In the genomic region with DNA sequence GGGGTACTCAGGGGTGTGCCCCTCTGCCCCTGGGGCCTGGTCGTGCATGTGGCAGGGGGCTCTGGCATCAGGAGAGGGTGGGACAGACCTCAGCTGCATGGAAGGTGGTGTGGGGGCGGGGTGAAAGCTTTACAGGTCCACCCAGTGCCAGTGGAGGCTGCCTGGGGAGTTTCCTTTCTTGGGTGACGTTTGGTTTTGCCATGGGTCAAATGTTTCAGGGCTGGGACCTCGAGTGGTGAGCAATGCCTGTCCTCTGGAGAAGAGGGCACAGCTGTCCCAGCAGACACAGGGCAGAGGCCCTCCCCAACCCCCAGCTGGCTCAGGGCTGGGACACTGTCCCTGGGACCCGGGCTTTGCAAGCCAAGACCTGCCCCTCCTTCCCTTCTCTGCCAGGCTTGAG, we compare ENCODE assay signal across 9 cellular contexts. TPM values are rescaled to one million over a fixed set of nuclear protein-coding genes. Genes with fewer than 3 reads are reported as not detected.
A peak's percentile ranks its signal among the peaks of the same experiment; 100 is the strongest.
DNase-seq lines count a peak whose midpoint lies in the region; ATAC-seq and TF ChIP-seq lines count a peak whose summit lies in the region.
"Had no signal": no experiment of that assay in that cellular context is flagged by ENCODE, and none has a peak within 500 bp of the region (broad histone marks: within the 10 kb centered on the region; RNA-seq: fewer than 3 reads in every experiment).

No MANE protein-coding gene starts in this region.

- H3K4me3 Mint-ChIP-seq in endodermal cell (peak overlapping the region; percentile 71), mesothelial cell of epicardium (no peak overlapping the region)
- H3K4me3 Mint-ChIP-seq: T-helper 1 cell treated with Interleukin-12 subunit alpha and Interleukin-12 subunit beta and Interleukin-4 antibody, amounts not matched to agents 30 μg/mL and 1 μg/mL, for 36 hours had no signal

- H3K4me3 ChIP-seq in LNCaP clone FGC (ENCODE audit: low read depth, low read length), result peak overlapping the region; percentile 79
- no peak overlapping the region for H3K4me3 ChIP-seq in endodermal cell (ENCODE audit: low read length)
- H3K4me3 ChIP-seq in lung, result no peak overlapping the region
- peak overlapping the region; percentile 88 for H3K4me3 ChIP-seq in suprapubic skin

- ATAC-seq in lung (ENCODE audit: insufficient read depth, low FRiP score) (no peak), HG03342 (IDR thresholded peaks at IDR 0.05; ENCODE audit: unreplicated experiment) (no peak)

- no peak for TF ChIP-seq EP300 in suprapubic skin (IDR thresholded peaks at IDR 0.05)

- H3K9me3 Mint-ChIP-seq in endodermal cell, result no peaks in the 10 kb centered on the region
- H3K9me3 Mint-ChIP-seq in mesothelial cell of epicardium, result no peaks in the 10 kb centered on the region
- H3K9me3 Mint-ChIP-seq: T-helper 1 cell treated with Interleukin-12 subunit alpha and Interleukin-12 subunit beta and Interleukin-4 antibody, amounts not matched to agents 30 μg/mL and 1 μg/mL, for 36 hours had no signal

- peaks cover 34% of the 10 kb centered on the region for H3K4me1 ChIP-seq in endodermal cell (ENCODE audit: control insufficient read depth, insufficient read depth, low read length)
- peaks cover 9 to 58% of the 10 kb centered on the region in 2 donors for H3K4me1 ChIP-seq in lung (ENCODE audit: control insufficient read depth in 2 of 2, insufficient read depth in 2 of 2, low read length in 2 of 2)
- H3K4me1 ChIP-seq in suprapubic skin, result peaks cover 83% of the 10 kb centered on the region

- WGBS in endodermal cell (ENCODE audit: insufficient coverage in 1 of 2, insufficient read length in 1 of 2), 2 experiments, result 82 to 88% methylated on average over 2 to 5 of the region's 5 CpGs
- 40 to 56% methylated on average over 5 of the region's 5 CpGs for WGBS in lung, 2 donors
- 5% methylated on average over 3 of the region's 5 CpGs for WGBS in suprapubic skin

- H3K36me3 Mint-ChIP-seq in endodermal cell (ENCODE audit: low read depth) (no peaks in the 10 kb centered on the region), mesothelial cell of epicardium (no peaks in the 10 kb centered on the region)

- H3K36me3 ChIP-seq in endodermal cell (ENCODE audit: control insufficient read depth, insufficient read depth, low read length) (no peaks in the 10 kb centered on the region), lung (ENCODE audit: control insufficient read depth in 2 of 2, insufficient read depth in 2 of 2, low read length in 2 of 2) (no peaks in the 10 kb centered on the region), suprapubic skin (no peaks in the 10 kb centered on the region)

- DNase-seq in LNCaP clone FGC (ENCODE audit: low read depth) (no peak), endodermal cell (no peak), lung (ENCODE audit: low spot score) (no peak), suprapubic skin (ENCODE audit: low spot score in 2 of 2) (no peak), SIG-M5 (lab: John Stamatoyannopoulos, UW) (no peak), NCI-H2081 (lab: John Stamatoyannopoulos, UW) (no peak), mesothelial cell of epicardium (ENCODE audit: low spot score in 2 of 2, unreplicated experiment in 2 of 2) (no peak)

- H3K27ac Mint-ChIP-seq in endodermal cell (peak overlapping the region; percentile 76), mesothelial cell of epicardium (no peak overlapping the region)
- H3K27ac Mint-ChIP-seq: T-helper 1 cell treated with Interleukin-12 subunit alpha and Interleukin-12 subunit beta and Interleukin-4 antibody, amounts not matched to agents 30 μg/mL and 1 μg/mL, for 36 hours had no signal

- no peaks in the 10 kb centered on the region for H3K9me3 ChIP-seq in endodermal cell (ENCODE audit: control insufficient read depth, low read length)
- H3K9me3 ChIP-seq in lung (ENCODE audit: control insufficient read depth in 2 of 2, insufficient read depth in 1 of 2, low read length in 1 of 2), result no peaks in the 10 kb centered on the region
- no peaks in the 10 kb centered on the region for H3K9me3 ChIP-seq in suprapubic skin

- H3K4me1 Mint-ChIP-seq in endodermal cell, result peaks cover 26% of the 10 kb centered on the region
- H3K4me1 Mint-ChIP-seq in mesothelial cell of epicardium, result peaks cover 34% of the 10 kb centered on the region

- no peak overlapping the region for H3K9ac ChIP-seq in endodermal cell (ENCODE audit: extremely low read depth, low read length, poor library complexity, severe bottlenecking)

- H3K27me3 Mint-ChIP-seq in endodermal cell (ENCODE audit: insufficient read depth) (no peaks in the 10 kb centered on the region), mesothelial cell of epicardium (ENCODE audit: low read depth) (no peaks in the 10 kb centered on the region)

- no peak overlapping the region for H3K27ac ChIP-seq in endodermal cell (ENCODE audit: low read depth, low read length)
- peak overlapping the region; percentile 39 to 79 for H3K27ac ChIP-seq in lung (ENCODE audit: low read depth in 1 of 2, low read length in 1 of 2)
- peak overlapping the region; percentile 76 for H3K27ac ChIP-seq in suprapubic skin

- TF ChIP-seq CTCF in LNCaP clone FGC (IDR thresholded peaks at IDR 0.05; ENCODE audit: control insufficient read depth, extremely low read depth, insufficient read depth) (no peak), endodermal cell (conservative IDR thresholded peaks at IDR 0.05) (no peak), lung (IDR thresholded peaks at IDR 0.05; ENCODE audit: control extremely low read depth, extremely low read depth) (no peak), suprapubic skin (IDR thresholded peaks at IDR 0.05) (no peak), mesothelial cell of epicardium (IDR thresholded peaks at IDR 0.05; ENCODE audit: unreplicated experiment) (no peak)

- no peak for TF ChIP-seq POLR2A in suprapubic skin (IDR thresholded peaks at IDR 0.05)

- no peaks in the 10 kb centered on the region for H3K27me3 ChIP-seq in endodermal cell (ENCODE audit: control insufficient read depth, insufficient read depth, low read length, poor library complexity, severe bottlenecking)
- no peaks in the 10 kb centered on the region for H3K27me3 ChIP-seq in lung (ENCODE audit: control insufficient read depth, insufficient read depth)
- no peaks in the 10 kb centered on the region for H3K27me3 ChIP-seq in suprapubic skin

RNA-seq across cellular contexts. Expression of a gene that starts 3.6 kb away (rescaled TPM):
- total RNA-seq in endodermal cell, result 10 to 100 TPM; 58.3 to 70.6 TPM
- 37.4 TPM for polyA plus RNA-seq in endodermal cell (2013, experiment 1 of 2)
- polyA plus RNA-seq in endodermal cell (2013, experiment 2 of 2), result 33.9 TPM
- 10 to 100 TPM; 24.2 to 85.2 TPM for total RNA-seq in lung
- polyA plus RNA-seq in lung, result 10 to 100 TPM; 45.5 to 58.9 TPM
- 100 to 1,000 TPM; 165 to 240 (median 185) TPM for total RNA-seq in suprapubic skin
- 43.7 to 46.0 TPM (median 45.0 TPM) in 3 replicates for total RNA-seq in mesothelial cell of epicardium

Comparison
In these comparisons a context has a peak if more than half of its experiments do, and no peak if none do; other contexts are left out.
1. H3K4me3 ChIP-seq: peak in LNCaP clone FGC (single experiment) and suprapubic skin (single experiment); none in endodermal cell (single experiment) and lung (single experiment).